8 cellular contexts compared by ENCODE assay signal in the genomic region with DNA sequence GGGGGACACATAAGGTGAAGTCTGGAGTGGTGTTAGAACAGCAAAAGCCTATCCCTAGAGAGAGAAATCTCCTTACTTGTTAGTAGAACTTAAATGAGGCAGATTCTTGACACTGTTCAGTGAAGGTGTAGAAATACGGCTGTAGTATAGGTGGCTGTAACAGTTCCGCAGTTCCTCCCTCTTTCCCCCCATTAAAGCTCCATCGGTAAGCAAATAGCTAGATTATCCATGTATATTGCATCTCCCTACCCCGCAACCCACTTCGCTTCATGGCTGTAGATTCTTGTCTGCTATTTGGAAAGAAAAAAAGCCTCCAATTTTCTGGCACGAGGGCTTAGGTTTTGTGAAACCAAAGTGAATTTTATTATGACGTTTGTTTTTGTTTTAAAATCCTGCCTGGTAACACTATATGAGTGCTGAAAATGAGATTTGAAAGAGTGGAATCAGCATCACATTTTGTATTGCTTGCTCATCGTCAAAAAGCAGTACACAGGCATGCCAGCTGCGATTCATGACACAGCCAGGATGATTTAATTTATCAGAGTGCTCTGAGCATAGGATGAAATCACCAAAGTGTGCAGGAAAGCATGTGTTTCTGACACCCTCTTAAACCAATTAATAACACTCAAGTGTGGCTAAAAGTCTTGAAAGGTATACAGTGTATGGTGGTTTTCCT. TPM values are rescaled to one million over a fixed set of nuclear protein-coding genes. Genes with fewer than 3 reads are reported as not detected.
A peak's percentile ranks its signal among the peaks of the same experiment; 100 is the strongest.
DNase-seq lines count a peak whose midpoint lies in the region; ATAC-seq, FAIRE-seq and TF ChIP-seq lines count a peak whose summit lies in the region.

No MANE protein-coding gene starts in this region.

- TF ChIP-seq EP300 in A549 (IDR thresholded peaks at IDR 0.05), result no peak

- 82% methylated on average over 9 of the region's 9 CpGs for WGBS in A549 (ENCODE audit: missing lambda C conversion rate)
- no CpG with 5 or more reads among the region's 9 CpGs for WGBS in H9 (ENCODE audit: extremely low coverage, insufficient read length, low lambda C conversion rate)

- no peak overlapping the region; the same call in 2 of the 3 replicates for H3K4me3 ChIP-seq in A549
- H3K4me3 ChIP-seq in iPS-18a (ENCODE audit: low read length), result peak overlapping the region; percentile 85

- peak overlapping the region; percentile 25 for H2AFZ ChIP-seq in H9 (ENCODE audit: low read length)

- no peak overlapping the region for H2BK20ac ChIP-seq in H9 (ENCODE audit: low read depth, low read length, poor library complexity, severe bottlenecking)

- H3K23me2 ChIP-seq in H9 (ENCODE audit: insufficient read length, low read depth, low read length, poor library complexity, severe bottlenecking), result peaks cover 8% of the 10 kb centered on the region

- ATAC-seq in A549, result no peak
- ATAC-seq in activated B cell treated with CpG ODN at 0.5 μM for 24 hours (ENCODE audit: low read depth), result no peak
- no peak for ATAC-seq in HG03460 (IDR thresholded peaks at IDR 0.05; ENCODE audit: unreplicated experiment)
- no peak for ATAC-seq in GM18517 (IDR thresholded peaks at IDR 0.05; ENCODE audit: unreplicated experiment)

- no peak for DNase-seq in A549 (ENCODE audit: low read depth in 1 of 2, low spot score in 1 of 2)
- DNase-seq in H9, result no peak
- no peak for DNase-seq in activated B cell treated with CpG ODN at 0.5 μM for 24 hours
- DNase-seq in activated CD8-positive, alpha-beta memory T cell treated with anti-CD3 and anti-CD28 coated beads, Interleukin-2, amount 50 U/mL, for 48 hours, result no peak

- H3T11ph ChIP-seq in H9 (ENCODE audit: low read length), result no peak overlapping the region

- peaks cover 2% of the 10 kb centered on the region; the same call in 1 of the 2 replicates for H3K79me2 ChIP-seq in H9 (ENCODE audit: insufficient read depth, low read length)

- no peak overlapping the region for H3K14ac ChIP-seq in H9 (ENCODE audit: insufficient read depth, low read length)

- no peak for TF ChIP-seq RAD21 in A549 (conservative IDR thresholded peaks at IDR 0.05 in 1 of 2, IDR thresholded peaks at IDR 0.05 in 1 of 2)

- H3K4me2 ChIP-seq in A549 (peak overlapping the region; percentile 79), H9 (ENCODE audit: insufficient read depth, insufficient read length, low read length) (peak overlapping the region; percentile 82)

- H2BK120ac ChIP-seq in H9 (ENCODE audit: low read depth, low read length, poor library complexity, severe bottlenecking), result no peak overlapping the region

- no peak overlapping the region for H3K56ac ChIP-seq in H9 (ENCODE audit: insufficient read length, low read depth, low read length)

- intact Hi-C loops in activated B cell treated with CpG ODN at 0.5 μM for 24 hours (cut with micrococcal nuclease), result no loop called here

- no peak overlapping the region for H2BK5ac ChIP-seq in H9 (ENCODE audit: insufficient read length, low read length)

- H2AK5ac ChIP-seq in H9 (ENCODE audit: insufficient read length, low read length), result no peak overlapping the region

- no peak overlapping the region for H2BK15ac ChIP-seq in H9 (ENCODE audit: low read depth, low read length)

- no peaks in the 10 kb centered on the region for H3K36me3 ChIP-seq in iPS-18a (ENCODE audit: control insufficient read depth, low read depth, low read length)

- H3K27ac ChIP-seq in A549 (no peak overlapping the region), H9 (ENCODE audit: insufficient read length, low read depth, low read length) (no peak overlapping the region), iPS-18a (ENCODE audit: low read length) (no peak overlapping the region), temporal lobe (ENCODE audit: low read depth, low read length) (peak overlapping the region; percentile 66)

- H3K27me3 Mint-ChIP-seq in H9 (ENCODE audit: low read depth) (peaks cover 15% of the 10 kb centered on the region), activated B cell treated with CpG ODN at 0.5 μM for 24 hours (peaks cover 22% of the 10 kb centered on the region)

- FAIRE-seq in A549 (lab: Jason Lieb, UNC), result no peak

- peaks cover 14 to 30% of the 10 kb centered on the region in 2 experiments; a peak in 3 of 4 replicates for H3K4me1 Mint-ChIP-seq in H9
- H3K4me1 Mint-ChIP-seq in activated B cell treated with CpG ODN at 0.5 μM for 24 hours, result peaks cover 14% of the 10 kb centered on the region

- no peak overlapping the region for H4K5ac ChIP-seq in H9 (ENCODE audit: insufficient read length, low read depth, low read length)

- H3K9ac ChIP-seq in H9 (ENCODE audit: extremely low read depth, insufficient read length, low read length) (peak overlapping the region; percentile 43), iPS-18a (ENCODE audit: low read length) (no peak overlapping the region)

- H3K9me3 ChIP-seq in A549 (no peaks in the 10 kb centered on the region), H9 (ENCODE audit: control insufficient read depth, low read depth, low read length) (no peaks in the 10 kb centered on the region), iPS-18a (ENCODE audit: control insufficient read depth, low read depth, low read length) (no peaks in the 10 kb centered on the region)

- no peak for TF ChIP-seq POLR2A in A549 (IDR thresholded peaks at IDR 0.05; ENCODE audit: low read length)

- no peak overlapping the region for H3K23ac ChIP-seq in H9 (ENCODE audit: insufficient read length, low read depth, low read length)

- H3K27me3 ChIP-seq in H9 (ENCODE audit: insufficient read depth, low read length), result no peaks in the 10 kb centered on the region; the same call in 1 of the 2 replicates
- no peaks in the 10 kb centered on the region for H3K27me3 ChIP-seq in iPS-18a (ENCODE audit: control insufficient read depth, insufficient read depth, low read length)

- TF ChIP-seq CTCF in A549 (IDR thresholded peaks at IDR 0.05), result no peak
- TF ChIP-seq CTCF in H9 (conservative IDR thresholded peaks at IDR 0.05), result no peak
- no peak for TF ChIP-seq CTCF in activated B cell treated with CpG ODN at 0.5 μM for 24 hours (IDR thresholded peaks at IDR 0.05)

- H3K4me1 ChIP-seq in A549, result peaks cover 7% of the 10 kb centered on the region; the same call in 2 of the 3 replicates
- peaks cover 3% of the 10 kb centered on the region for H3K4me1 ChIP-seq in H9 (ENCODE audit: insufficient read depth, low read length)
- peaks cover 4% of the 10 kb centered on the region for H3K4me1 ChIP-seq in iPS-18a (ENCODE audit: control insufficient read depth, low read depth, low read length)

- no peak overlapping the region for H2BK12ac ChIP-seq in H9 (ENCODE audit: insufficient read length, low read depth, low read length)

- H4K8ac ChIP-seq in H9 (replicated peaks; ENCODE audit: insufficient read length, low read depth, low read length), result no peak overlapping the region

- H4K20me1 ChIP-seq in H9 (ENCODE audit: control insufficient read depth, insufficient read depth, insufficient read length), result no peaks in the 10 kb centered on the region

- H3K4me3 Mint-ChIP-seq in H9 (peak overlapping the region; percentile 12 to 94; a peak in 4 of 5 replicates), activated B cell treated with CpG ODN at 0.5 μM for 24 hours (peak overlapping the region; percentile 35)

- H3K79me1 ChIP-seq in H9 (ENCODE audit: insufficient read depth, low read depth, low read length, poor library complexity, severe bottlenecking), result peaks cover 4% of the 10 kb centered on the region

- H3K9me3 Mint-ChIP-seq in H9 (no peaks in the 10 kb centered on the region), activated B cell treated with CpG ODN at 0.5 μM for 24 hours (no peaks in the 10 kb centered on the region)

- H3K27ac Mint-ChIP-seq in H9 (no peak overlapping the region; a peak in 1 of 7 replicates), activated B cell treated with CpG ODN at 0.5 μM for 24 hours (no peak overlapping the region)

- H3K36me3 Mint-ChIP-seq in H9 (ENCODE audit: insufficient read depth in 1 of 3, low read depth in 3 of 3), result peaks cover 0 to 2% (median 0%) of the 10 kb centered on the region in 3 experiments; a peak in 1 of 7 replicates
- H3K36me3 Mint-ChIP-seq in activated B cell treated with CpG ODN at 0.5 μM for 24 hours (ENCODE audit: low read depth), result no peaks in the 10 kb centered on the region

- CTCF ChIA-PET in A549 (lab: Yijun Ruan, JAX) (interaction anchor here (0.6 to 1.0 kb wide), 2 partner anchors 11 to 15 kb away, joined by 3 read pairs; no protein-coding TSS in a partner anchor), activated B cell treated with CpG ODN at 0.5 μM for 24 hours (lab: Charles Lee) (no interaction called here)

- H4K91ac ChIP-seq in H9 (ENCODE audit: insufficient read length, low read depth, low read length), result no peak overlapping the region

- POLR2A ChIA-PET in A549 (lab: Yijun Ruan, JAX) (no interaction called here), activated B cell treated with CpG ODN at 0.5 μM for 24 hours (lab: Charles Lee) (no interaction called here)

- H3K4ac ChIP-seq in H9 (ENCODE audit: low read depth, low read length), result no peak overlapping the region

- no peak overlapping the region for H3K18ac ChIP-seq in H9 (ENCODE audit: insufficient read length, low read depth, low read length)

TF ChIP-seq in A549, 52 proteins besides CTCF, POLR2A, EP300 and RAD21:
- TF ChIP-seq PHF8 (IDR thresholded peaks at IDR 0.05; ENCODE audit: borderline replicate concordance, low read depth), result no peak
- TF ChIP-seq MAFK (IDR thresholded peaks at IDR 0.05; ENCODE audit: partially characterized antibody), result no peak
- no peak for TF ChIP-seq NPAS2 (CRISPR knock-in tag; IDR thresholded peaks at IDR 0.05; ENCODE audit: borderline replicate concordance)
- no peak for TF ChIP-seq SMC3 (IDR thresholded peaks at IDR 0.05)
- no peak for TF ChIP-seq EHMT2 (IDR thresholded peaks at IDR 0.05; ENCODE audit: low read depth)
- no peak for TF ChIP-seq MAZ (IDR thresholded peaks at IDR 0.05; ENCODE audit: borderline replicate concordance, low read depth, low read length)
- TF ChIP-seq NR3C1 (IDR thresholded peaks at IDR 0.05), result no peak

RNA-seq across cellular contexts. Expression of a gene that starts 1.4 kb away (rescaled TPM):
- polyA plus RNA-seq in A549 (2011; rRNA removed) (6.4 and 6.5 TPM in 2 replicates), A549 (2017; fragmentation: RNase III; extraction: RNeasy Plus Mini Kit Qiagen cat#74134 plus additional on column Dnase treatment) (1.8 to 2.2 TPM (median 1.8 TPM) in 3 replicates)
- 0.56 and 0.60 TPM in 2 replicates for polyA plus RNA-seq in A549 (2012; cell fraction: cytosol; rRNA removed)
- polyA plus RNA-seq in A549 (2012; cell fraction: nucleus; rRNA removed), result 0.42 and 0.65 TPM in 2 replicates
- 5.1 and 5.8 TPM in 2 replicates for polyA minus RNA-seq in A549 (2011; rRNA and poly(A)+ RNA removed)
- total RNA-seq in H9 (2021) (6.1 and 6.2 TPM in 2 replicates), activated B cell treated with CpG ODN at 0.5 μM for 24 hours (0.05 TPM in 1 of 2 replicates, not detected in the other), temporal lobe (142 TPM)

Comparison
In these comparisons a context has a peak if more than half of its experiments do, and no peak if none do; other contexts are left out.
1. RNA of a gene that starts 1.4 kb away (total RNA-seq): 142 TPM in temporal lobe (single experiment); 6.1 to 6.2 TPM in H9 and 0.05 TPM in activated B cell treated with CpG ODN at 0.5 μM for 24 hours; every median in the first group is over 10 times any median in the second.